Comparison of ENCODE assay signal across 21 cellular contexts in the genomic region with DNA sequence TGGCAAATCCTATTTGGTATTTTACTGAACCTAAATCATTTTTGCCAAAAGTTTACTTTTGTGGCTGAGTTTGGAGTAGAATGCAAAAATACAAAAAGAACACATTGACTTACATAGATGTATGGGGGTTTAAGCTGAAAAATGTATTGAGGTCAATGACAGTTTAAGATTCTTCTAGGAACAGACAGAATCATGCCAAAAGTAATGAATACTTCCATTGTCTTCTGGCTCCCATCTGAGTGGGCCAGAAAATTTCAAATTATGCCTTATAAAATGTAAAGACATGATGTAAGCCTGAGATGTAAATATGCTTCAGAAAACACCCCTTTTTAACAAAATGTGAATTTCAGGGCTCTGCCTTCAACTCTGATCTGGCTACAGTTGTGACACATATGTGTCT.
A peak's percentile ranks its signal among the peaks of the same experiment; 100 is the strongest.
DNase-seq lines count a peak whose midpoint lies in the region; ATAC-seq and TF ChIP-seq lines count a peak whose summit lies in the region.
"Had no signal": no experiment of that assay in that cellular context is flagged by ENCODE, and none has a peak within 500 bp of the region (broad histone marks: within the 10 kb centered on the region; RNA-seq: fewer than 3 reads in every experiment).

No MANE protein-coding gene starts in this region.

- no peaks in the 10 kb centered on the region for H3K27me3 Mint-ChIP-seq in mesothelial cell of epicardium (ENCODE audit: low read depth)
- H3K27me3 Mint-ChIP-seq: B cell; CD4-positive, alpha-beta T cell had no signal

- no peak for ATAC-seq in HG03469 (IDR thresholded peaks at IDR 0.05; ENCODE audit: unreplicated experiment)
- ATAC-seq: A549; CD8-positive, alpha-beta T cell; GM12878 had no signal

- H3K4me1 Mint-ChIP-seq in mesothelial cell of epicardium = peaks cover 29% of the 10 kb centered on the region
- H3K4me1 Mint-ChIP-seq: B cell had no signal

- no peaks in the 10 kb centered on the region for H3K36me3 Mint-ChIP-seq in mesothelial cell of epicardium
- H3K36me3 Mint-ChIP-seq: CD8-positive, alpha-beta T cell had no signal

- H3K9me3 Mint-ChIP-seq in mesothelial cell of epicardium = peaks cover 17% of the 10 kb centered on the region
- H3K9me3 Mint-ChIP-seq: CD8-positive, alpha-beta T cell had no signal

- DNase-seq in COLO829 (ENCODE audit: low spot score) (peak; percentile 55), epidermal melanocyte (ENCODE audit: insufficient read length, low spot score) (peak; percentile 23), mesothelial cell of epicardium (ENCODE audit: low spot score in 2 of 2, unreplicated experiment in 2 of 2) (no peak), retina (peak; percentile 8), GM20000 (ENCODE audit: low spot score) (no peak), NCI-H2081 (lab: John Stamatoyannopoulos, UW) (no peak)
- DNase-seq: AML-193; CD4-positive, alpha-beta T cell; CD8-positive, alpha-beta T cell; COR-L47; DMS 273 treated with DMSO at 0.1 percent for 48 hours; DMS153; DMS53; DMS79; DND-41; EL; GDM1 had no signal

- no peak overlapping the region for H3K4me3 Mint-ChIP-seq in mesothelial cell of epicardium
- H3K4me3 Mint-ChIP-seq: B cell; CD4-positive, alpha-beta T cell; CD8-positive, alpha-beta T cell had no signal

- peak overlapping the region; percentile 62 for H3K27ac Mint-ChIP-seq in mesothelial cell of epicardium
- H3K27ac Mint-ChIP-seq: B cell; CD4-positive, alpha-beta T cell; CD8-positive, alpha-beta T cell had no signal

- no peak for TF ChIP-seq CTCF in mesothelial cell of epicardium (IDR thresholded peaks at IDR 0.05; ENCODE audit: unreplicated experiment)
- no peak for TF ChIP-seq CTCF in GM20000 (IDR thresholded peaks at IDR 0.05; ENCODE audit: extremely low read depth, missing control alignments)

Comparison
In these comparisons a context has a peak if more than half of its experiments do, and no peak if none do; other contexts are left out.
1. DNase-seq: peak in COLO829 (single experiment), epidermal melanocyte (single experiment) and retina (single experiment); none in mesothelial cell of epicardium (0 of 2), GM20000 (single experiment) and NCI-H2081 (0 of 2).